ENCODE assay signal across 9 cellular contexts in the genomic region with DNA sequence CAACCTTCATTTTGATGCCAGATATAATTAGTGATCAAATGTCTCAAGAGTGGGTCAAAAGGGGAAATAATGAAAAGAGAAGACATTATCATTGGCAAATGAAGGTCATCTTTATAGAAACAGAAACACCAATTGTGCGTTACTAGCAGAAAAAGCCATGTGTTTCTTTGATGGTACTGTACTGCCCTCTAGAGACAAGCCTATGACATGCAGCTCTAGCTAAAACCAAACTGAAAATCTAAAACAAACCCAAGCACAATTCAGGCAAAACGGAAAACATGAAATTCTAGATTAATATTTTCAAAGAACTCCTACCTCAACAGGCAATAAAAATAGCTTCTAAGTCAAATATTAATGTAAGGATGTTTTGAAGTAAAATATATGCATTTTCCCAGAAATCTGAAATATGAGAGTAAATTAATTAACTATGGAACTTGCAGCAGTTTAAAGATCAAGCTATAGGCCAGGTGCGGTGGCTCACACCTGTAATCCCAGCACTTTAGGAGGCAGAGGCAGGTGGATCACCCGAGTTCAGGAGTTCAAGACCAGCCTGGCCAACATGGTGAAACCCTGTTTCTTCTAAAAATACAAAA.
DNase-seq lines count a peak whose midpoint lies in the region; ATAC-seq and TF ChIP-seq lines count a peak whose summit lies in the region.
"Had no signal": no experiment of that assay in that cellular context is flagged by ENCODE, and none has a peak within 500 bp of the region (broad histone marks: within the 10 kb centered on the region; RNA-seq: fewer than 3 reads in every experiment).

No MANE protein-coding gene starts in this region.

- H3K79me2 ChIP-seq in PC-3 (ENCODE audit: low read length) (no peaks in the 10 kb centered on the region), osteoblast (ENCODE audit: insufficient read depth, low read length) (no peaks in the 10 kb centered on the region)

- H3K36me3 ChIP-seq in PC-3 (ENCODE audit: low read depth, low read length) (no peaks in the 10 kb centered on the region), osteoblast (ENCODE audit: insufficient read depth, low read length) (no peaks in the 10 kb centered on the region)
- H3K36me3 ChIP-seq: BLaER1 had no signal

- H3K27ac ChIP-seq in PC-3 (ENCODE audit: low read length) (no peak overlapping the region), osteoblast (ENCODE audit: low read depth, low read length) (no peak overlapping the region)
- H3K27ac ChIP-seq: BLaER1 had no signal

- H4K20me1 ChIP-seq in PC-3 (ENCODE audit: low read length) (no peaks in the 10 kb centered on the region), osteoblast (ENCODE audit: insufficient read depth, low read length) (no peaks in the 10 kb centered on the region)
- H4K20me1 ChIP-seq: BLaER1 had no signal

- no peaks in the 10 kb centered on the region for H3K9me2 ChIP-seq in PC-3 (replicated peaks; ENCODE audit: low read length)

- H3K9me3 ChIP-seq in PC-3 (ENCODE audit: low read length) (no peaks in the 10 kb centered on the region), osteoblast (ENCODE audit: low read depth, low read length) (no peaks in the 10 kb centered on the region)
- H3K9me3 ChIP-seq: BLaER1 had no signal

- H3K4me2 ChIP-seq in PC-3 (ENCODE audit: low read length): peak overlapping the region; percentile 42
- peak overlapping the region; percentile 60 for H3K4me2 ChIP-seq in osteoblast (ENCODE audit: insufficient read depth, low read length)
- H3K4me2 ChIP-seq: BLaER1 had no signal

- TF ChIP-seq POLR2A in erythroblast (IDR thresholded peaks at IDR 0.05; ENCODE audit: low read length): no peak

- BruUV-seq in PC-3 (replicated peaks; lab: Mats Ljungman, UMichigan): no TSS peak

- H2AFZ ChIP-seq in PC-3 (ENCODE audit: low read length) (peak overlapping the region; percentile 70), osteoblast (ENCODE audit: low read length) (peak overlapping the region; percentile 33)

- POLR2A ChIA-PET in PC-3 (lab: Charles Lee; ENCODE audit: unreplicated experiment): no interaction called here

- H3K4me3 ChIP-seq in PC-3 (ENCODE audit: low read length): peak overlapping the region; percentile 6; the same call in 1 of the 2 replicates
- no peak overlapping the region for H3K4me3 ChIP-seq in osteoblast (ENCODE audit: insufficient read depth, low read length)
- H3K4me3 ChIP-seq: BLaER1 had no signal

- H3F3A ChIP-seq in PC-3 (ENCODE audit: low read length, unreplicated experiment): no peaks in the 10 kb centered on the region

- CTCF ChIA-PET in PC-3 (lab: Charles Lee): interaction anchor here (0.6 to 0.8 kb wide), 5 partner anchors 11 to 1388 kb away, joined by 3 to 7 read pairs (median 3); no protein-coding TSS in a partner anchor

- no peak overlapping the region for H3K9ac ChIP-seq in PC-3 (ENCODE audit: low read length)
- H3K9ac ChIP-seq: BLaER1 had no signal

- peak; percentile 58 for DNase-seq in NCI-H1436 (lab: John Stamatoyannopoulos, UW)
- no peak for DNase-seq in NCI-H1436 treated with DMSO at 0.1 percent for 48 hours (lab: John Stamatoyannopoulos, UW)
- DNase-seq in KG1 (lab: John Stamatoyannopoulos, UW): peak; percentile 8
- peak; percentile 75 for DNase-seq in PC-3
- DNase-seq in erythroblast (lab: John Stamatoyannopoulos, UW): peak; percentile 52 to 70
- DNase-seq in osteoblast (ENCODE audit: insufficient read length, low spot score, missing footprints): no peak
- DNase-seq in stimulated activated CD4-positive, alpha-beta T cell treated with anti-CD3 and anti-CD28 coated beads, Interleukin-4, amount 100 ng/mL, for 4 hours: no peak

- intact Hi-C loops in PC-3 (cut with micrococcal nuclease): loop anchor here (1.0 to 5.0 kb wide), 5 partner anchors 43 to 1344 kb away; no protein-coding TSS in a partner anchor

- H3K27me3 ChIP-seq in PC-3 (ENCODE audit: low read length): 0 out of 2 replicates have a peak, but pooled peaks cover 4% of the 10 kb centered on the region
- H3K27me3 ChIP-seq in osteoblast (ENCODE audit: insufficient read depth, low read length): no peaks in the 10 kb centered on the region
- H3K27me3 ChIP-seq: BLaER1 had no signal

- TF ChIP-seq CTCF in PC-3 (conservative IDR thresholded peaks at IDR 0.05; ENCODE audit: low read depth, low read length): peak; percentile 96
- TF ChIP-seq CTCF in osteoblast (IDR thresholded peaks at IDR 0.05; ENCODE audit: extremely low read depth, low read depth, low read length): peak; percentile 87

- ATAC-seq in GM21381 (IDR thresholded peaks at IDR 0.05; ENCODE audit: unreplicated experiment) (peak; percentile 78), PC-3 (peak; percentile 68)

- H3K4me1 ChIP-seq in PC-3 (ENCODE audit: insufficient read depth, low read length): no peaks in the 10 kb centered on the region
- no peaks in the 10 kb centered on the region for H3K4me1 ChIP-seq in osteoblast (ENCODE audit: insufficient read depth, low read length)
- H3K4me1 ChIP-seq: BLaER1 had no signal

Comparison
In these comparisons a context has a peak if more than half of its experiments do, and no peak if none do; other contexts are left out.
1. DNase-seq: peak in NCI-H1436 (single experiment), KG1 (single experiment), PC-3 (single experiment) and erythroblast (2 of 2); none in NCI-H1436 treated with DMSO at 0.1 percent for 48 hours (single experiment), osteoblast (single experiment) and stimulated activated CD4-positive, alpha-beta T cell treated with anti-CD3 and anti-CD28 coated beads, Interleukin-4, amount 100 ng/mL, for 4 hours (0 of 2).